ENCODE assay signal across 12 cellular contexts in the genomic region with DNA sequence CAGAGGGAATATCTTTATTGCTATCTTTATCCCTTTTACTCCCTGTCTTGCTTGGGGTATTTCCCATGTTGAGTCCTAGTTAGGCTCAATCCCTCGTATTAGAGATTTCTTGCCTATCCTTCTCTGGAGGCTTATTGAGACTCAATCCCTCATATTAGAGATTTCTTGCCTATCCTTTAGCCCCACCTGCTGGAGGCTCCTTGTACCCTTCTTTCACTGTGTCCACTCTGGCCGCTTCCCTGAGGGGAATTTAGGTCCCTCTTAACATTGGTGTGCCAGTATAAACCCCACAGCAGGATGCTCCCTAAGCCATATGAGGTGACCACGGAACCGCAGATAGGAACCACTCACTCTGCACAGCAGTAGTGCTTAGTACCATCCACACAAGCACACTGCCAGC.
A peak's percentile ranks its signal among the peaks of the same experiment; 100 is the strongest.
DNase-seq lines count a peak whose midpoint lies in the region; ATAC-seq, FAIRE-seq and TF ChIP-seq lines count a peak whose summit lies in the region.
"Had no signal": no experiment of that assay in that cellular context is flagged by ENCODE, and none has a peak within 500 bp of the region (broad histone marks: within the 10 kb centered on the region; RNA-seq: fewer than 3 reads in every experiment).

No MANE protein-coding gene starts in this region.

- H3K27ac ChIP-seq in Panc1 (ENCODE audit: low read length), result no peak overlapping the region
- no peak overlapping the region for H3K27ac ChIP-seq in psoas muscle
- H3K27ac ChIP-seq in kidney (ENCODE audit: low read depth in 2 of 2, low read length in 2 of 2), result no peak overlapping the region

- no peak overlapping the region for H3K4me3 ChIP-seq in Panc1 (ENCODE audit: low read depth in 2 of 2, low read length in 2 of 2)
- no peak overlapping the region for H3K4me3 ChIP-seq in fibroblast of pulmonary artery (replicated peaks; ENCODE audit: low read depth, low read length)
- no peak overlapping the region for H3K4me3 ChIP-seq in psoas muscle
- H3K4me3 ChIP-seq in kidney (ENCODE audit: low read length in 2 of 2), result no peak overlapping the region

- H3K9me3 ChIP-seq in Panc1 (ENCODE audit: control insufficient read depth, insufficient read depth, low read depth, low read length), result no peaks in the 10 kb centered on the region
- no peaks in the 10 kb centered on the region for H3K9me3 ChIP-seq in psoas muscle
- H3K9me3 ChIP-seq in kidney (ENCODE audit: control insufficient read depth in 1 of 2, low read length in 2 of 2), result peaks cover 6 to 8% of the 10 kb centered on the region in 2 donors

- 87 to 93% (median 87%) methylated on average over 4 of the region's 4 CpGs for WGBS in psoas muscle, 3 donors

- BruUV-seq in Panc1 (replicated peaks; lab: Mats Ljungman, UMichigan), result no TSS peak

- intact Hi-C loops in Panc1 (cut with micrococcal nuclease; ENCODE audit: unreplicated experiment), result no loop called here
- intact Hi-C loops in psoas muscle (cut with DNase I), result no loop called here
- intact Hi-C loops in kidney (cut with DNase I), result no loop called here

- H3K27me3 ChIP-seq in Panc1 (ENCODE audit: control insufficient read depth, insufficient read depth, low read length), result no peaks in the 10 kb centered on the region
- H3K27me3 ChIP-seq in psoas muscle (ENCODE audit: insufficient read depth in 3 of 3, low read length in 2 of 3), result no peaks in the 10 kb centered on the region

- TF ChIP-seq CTCF in Panc1 (IDR thresholded peaks at IDR 0.05) (peak; percentile 35), fibroblast of pulmonary artery (IDR thresholded peaks at IDR 0.05; ENCODE audit: low read length, missing control alignments) (peak; percentile 39), psoas muscle (IDR thresholded peaks at IDR 0.05) (no peak), kidney (IDR thresholded peaks at IDR 0.05; ENCODE audit: borderline replicate concordance, extremely low read depth, insufficient read depth) (no peak)

- ATAC-seq in Panc1 (no peak), psoas muscle (no peak)

- CTCF ChIA-PET in Panc1 (lab: Charles Lee), result no interaction called here

- H3K36me3 ChIP-seq in Panc1 (ENCODE audit: control insufficient read depth, insufficient read depth, low read length) (no peaks in the 10 kb centered on the region), psoas muscle (ENCODE audit: insufficient read depth in 1 of 2, low read depth in 1 of 2) (no peaks in the 10 kb centered on the region), kidney (ENCODE audit: control insufficient read depth in 1 of 2, insufficient read depth in 2 of 2, low read length in 2 of 2) (no peaks in the 10 kb centered on the region)

- FAIRE-seq in kidney (lab: Jason Lieb, UNC), result no peak
- FAIRE-seq: endometrium had no signal

- H3K9ac ChIP-seq in kidney (ENCODE audit: low read length in 2 of 2), result no peak overlapping the region

- H3K4me1 ChIP-seq in Panc1 (ENCODE audit: control insufficient read depth, insufficient read depth, low read length) (no peaks in the 10 kb centered on the region), psoas muscle (no peaks in the 10 kb centered on the region), kidney (ENCODE audit: control insufficient read depth in 1 of 2, insufficient read depth in 1 of 2, low read depth in 1 of 2, low read length in 2 of 2) (no peaks in the 10 kb centered on the region)

- POLR2A ChIA-PET in Panc1 (lab: Charles Lee), result no interaction called here

- in situ Hi-C loops in Panc1 (cut with HindIII; ENCODE audit: low pct_unique_long_range_greater_than_20kb, low sequenced_read_pairs), result no loop called here

- DNase-seq in COLO668 (lab: John Stamatoyannopoulos, UW; ENCODE audit: unreplicated experiment) (peak; percentile 28), HCEC 1CT (peak; percentile 26), Panc1 (ENCODE audit: low read depth, low spot score) (no peak), fibroblast of pulmonary artery (ENCODE audit: low read depth) (peak; percentile 42), psoas muscle (no peak), kidney (no peak), NK-92 (lab: John Stamatoyannopoulos, UW; ENCODE audit: unreplicated experiment) (no peak), NCI-H446 treated with DMSO at 0.1 percent for 48 hours (lab: John Stamatoyannopoulos, UW) (no peak)
- DNase-seq: activated B cell treated with CpG ODN at 0.5 μM for 24 hours; activated naive CD4-positive, alpha-beta T cell treated with anti-CD3 and anti-CD28 coated beads, Interleukin-2, amount 50 U/mL, for 16 hours; NCI-H345 had no signal

Comparison
In these comparisons a context has a peak if more than half of its experiments do, and no peak if none do; other contexts are left out.
1. DNase-seq: peak in COLO668 (single experiment), HCEC 1CT (single experiment) and fibroblast of pulmonary artery (single experiment); none in Panc1 (single experiment), psoas muscle (0 of 2), kidney (single experiment), NK-92 (single experiment) and NCI-H446 treated with DMSO at 0.1 percent for 48 hours (single experiment).
2. CTCF ChIP-seq: peak in Panc1 (single experiment) and fibroblast of pulmonary artery (single experiment); none in psoas muscle (single experiment) and kidney (single experiment).